Comparison of ENCODE assay signal across 21 cellular contexts in the genomic region with DNA sequence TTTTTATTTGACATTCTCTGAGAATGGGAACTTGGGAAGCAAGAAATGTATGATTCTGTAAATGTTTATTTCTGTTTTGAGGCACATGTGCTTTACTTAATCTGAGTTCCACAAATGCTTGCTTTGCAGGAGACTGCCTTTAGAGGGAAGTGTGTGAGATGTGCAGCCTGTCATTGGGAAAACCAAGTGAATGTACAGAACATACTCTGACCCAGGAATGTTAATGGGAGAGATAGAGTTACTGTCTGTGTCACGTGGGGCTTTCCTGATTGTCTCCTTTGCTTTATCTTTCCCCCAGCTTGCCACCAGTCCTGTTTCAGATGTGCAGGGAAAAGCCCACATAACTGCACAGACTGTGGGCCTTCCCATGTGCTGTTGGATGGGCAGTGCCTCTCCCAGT.
DNase-seq lines count a peak whose midpoint lies in the region; ATAC-seq, FAIRE-seq and TF ChIP-seq lines count a peak whose summit lies in the region.
"Had no signal": no experiment of that assay in that cellular context is flagged by ENCODE, and none has a peak within 500 bp of the region (broad histone marks: within the 10 kb centered on the region; RNA-seq: fewer than 3 reads in every experiment).

No MANE protein-coding gene starts in this region.

- H3K4me3 Mint-ChIP-seq in activated CD8-positive, alpha-beta T cell treated with anti-CD3 and anti-CD28 coated beads for 36 hours = no peak overlapping the region

- no peaks in the 10 kb centered on the region for H3K9me3 ChIP-seq in SK-N-SH

- POLR2A ChIA-PET in SK-N-SH (lab: Yijun Ruan, JAX) = interaction anchor here (1.1 kb wide), 1 partner anchor 9 kb away, joined by 3 read pairs; no protein-coding TSS in a partner anchor
- POLR2A ChIA-PET in activated CD8-positive, alpha-beta T cell treated with anti-CD3 and anti-CD28 coated beads for 36 hours (lab: Charles Lee) = no interaction called here

- peak overlapping the region; percentile 68 for H2BK5ac ChIP-seq in mesendoderm (ENCODE audit: low read length)

- no peaks in the 10 kb centered on the region for H3K36me3 Mint-ChIP-seq in activated CD8-positive, alpha-beta T cell treated with anti-CD3 and anti-CD28 coated beads for 36 hours (ENCODE audit: low read depth)

- intact Hi-C loops in lower leg skin (cut with DNase I; ENCODE audit: low total_unique reads) = no loop called here
- intact Hi-C loops in activated CD8-positive, alpha-beta T cell treated with anti-CD3 and anti-CD28 coated beads for 36 hours (cut with micrococcal nuclease) = no loop called here

- DNase-seq in SK-N-SH (no peak), bronchial epithelial cell (ENCODE audit: low read depth) (no peak), mesendoderm (no peak), lower leg skin (ENCODE audit: low spot score in 2 of 2) (no peak)
- no peak for DNase-seq in activated CD8-positive, alpha-beta T cell treated with anti-CD3 and anti-CD28 coated beads for 36 hours
- DNase-seq: DMS 273 treated with DMSO at 0.1 percent for 48 hours, DND-41, GDM1, KBM-7, MV-4-11, NCI-H187, NCI-H345, NCI-H524 treated with DMSO at 0.1 percent for 48 hours, PC-3, SIG-M5 had no signal

- no peak for TF ChIP-seq EP300 in SK-N-SH (IDR thresholded peaks at IDR 0.05; ENCODE audit: borderline replicate concordance in 1 of 2, low read depth in 1 of 2, low read length in 1 of 2)

- H2AK5ac ChIP-seq in mesendoderm (ENCODE audit: low read length) = peak overlapping the region; percentile 13

- H3K79me2 ChIP-seq in SK-N-SH (ENCODE audit: insufficient read depth) (no peaks in the 10 kb centered on the region), mesendoderm (ENCODE audit: control insufficient read depth, insufficient read depth, low read length) (no peaks in the 10 kb centered on the region)

- H4K20me1 ChIP-seq in SK-N-SH (ENCODE audit: insufficient read depth) = no peaks in the 10 kb centered on the region

- TF ChIP-seq CTCF in SK-N-SH (IDR thresholded peaks at IDR 0.05) (no peak), bronchial epithelial cell (IDR thresholded peaks at IDR 0.05; ENCODE audit: insufficient read depth, low read length, severe bottlenecking) (no peak), lower leg skin (IDR thresholded peaks at IDR 0.05) (no peak)
- no peak for TF ChIP-seq CTCF in activated CD8-positive, alpha-beta T cell treated with anti-CD3 and anti-CD28 coated beads for 36 hours (IDR thresholded peaks at IDR 0.05)

- H2BK120ac ChIP-seq in mesendoderm (ENCODE audit: low read depth, low read length) = no peak overlapping the region

- FAIRE-seq in bronchial epithelial cell (lab: Jason Lieb, UNC) = peak; percentile 85

- no peak overlapping the region for H4K5ac ChIP-seq in mesendoderm (ENCODE audit: low read length)

- H3K27me3 ChIP-seq in SK-N-SH (ENCODE audit: insufficient read depth) = no peaks in the 10 kb centered on the region
- no peaks in the 10 kb centered on the region for H3K27me3 ChIP-seq in bronchial epithelial cell (ENCODE audit: control insufficient read depth, insufficient read depth, low read length)
- no peaks in the 10 kb centered on the region for H3K27me3 ChIP-seq in mesendoderm (ENCODE audit: insufficient read depth, low read length, poor library complexity)

- H3K36me3 ChIP-seq in SK-N-SH (replicated peaks in 1 of 2; ENCODE audit: control insufficient read depth in 1 of 2, insufficient read depth in 2 of 2, low read length in 1 of 2) (peaks cover 8 to 9% of the 10 kb centered on the region in 2 experiments), bronchial epithelial cell (ENCODE audit: control insufficient read depth, insufficient read depth, low read length) (no peaks in the 10 kb centered on the region), mesendoderm (ENCODE audit: control insufficient read depth, insufficient read depth, low read length) (no peaks in the 10 kb centered on the region)

- no peak for TF ChIP-seq RAD21 in SK-N-SH (IDR thresholded peaks at IDR 0.05; ENCODE audit: low read length)

- ATAC-seq in SK-N-SH treated with all-trans-retinoic acid at 6 μM for 48 hours (peak; percentile 58), GM19351 (IDR thresholded peaks at IDR 0.05; ENCODE audit: unreplicated experiment) (no peak), GM21723 (IDR thresholded peaks at IDR 0.05; ENCODE audit: unreplicated experiment) (no peak)
- ATAC-seq in activated CD8-positive, alpha-beta T cell treated with anti-CD3 and anti-CD28 coated beads for 36 hours = no peak
- ATAC-seq: HCT116, PC-3 had no signal

- H3K4me3 ChIP-seq in SK-N-SH (ENCODE audit: low read depth in 2 of 2, low read length in 1 of 2) (no peak overlapping the region), bronchial epithelial cell (ENCODE audit: low read depth, low read length) (no peak overlapping the region), mesendoderm (ENCODE audit: low read length) (no peak overlapping the region), lower leg skin (ENCODE audit: low read depth, poor library complexity, severe bottlenecking) (no peak overlapping the region)

- peak overlapping the region; percentile 62 for H3K4ac ChIP-seq in mesendoderm (ENCODE audit: low read depth, low read length)

- CTCF ChIA-PET in SK-N-SH (lab: Yijun Ruan, JAX) = interaction anchor here (0.9 to 1.5 kb wide), 3 partner anchors 14 to 274 kb away, joined by 3 to 4 read pairs (median 3); no protein-coding TSS in a partner anchor
- CTCF ChIA-PET in activated CD8-positive, alpha-beta T cell treated with anti-CD3 and anti-CD28 coated beads for 36 hours (lab: Charles Lee) = no interaction called here

- H3K4me2 ChIP-seq in SK-N-SH (no peak overlapping the region), mesendoderm (ENCODE audit: low read length) (no peak overlapping the region)

- no peak overlapping the region for H2AFZ ChIP-seq in SK-N-SH (ENCODE audit: low read depth)

- no peak for TF ChIP-seq POLR2A in lower leg skin (IDR thresholded peaks at IDR 0.05)

- H2BK15ac ChIP-seq in mesendoderm (replicated peaks; ENCODE audit: low read depth) = no peak overlapping the region

- peak overlapping the region; percentile 53 for H3K56ac ChIP-seq in mesendoderm (ENCODE audit: low read length)

- no peaks in the 10 kb centered on the region for H3K9me2 ChIP-seq in SK-N-SH

- no peak overlapping the region for H4K8ac ChIP-seq in mesendoderm (ENCODE audit: low read depth, low read length)

- no CpG with 5 or more reads among the region's 1 CpG for WGBS in SK-N-SH (ENCODE audit: low lambda C conversion rate)
- WGBS in mesendoderm (ENCODE audit: extremely low coverage, insufficient coverage, low lambda C conversion rate) = no CpG with 5 or more reads among the region's 1 CpG
- WGBS in lower leg skin, 2 donors = 54 to 84% methylated on average over 1 of the region's 1 CpG

- no peaks in the 10 kb centered on the region for H3K4me1 Mint-ChIP-seq in activated CD8-positive, alpha-beta T cell treated with anti-CD3 and anti-CD28 coated beads for 36 hours (ENCODE audit: low read depth)

- no peaks in the 10 kb centered on the region for H3K79me1 ChIP-seq in mesendoderm (ENCODE audit: low read length)

- H3K27ac ChIP-seq in SK-N-SH (ENCODE audit: low read depth in 2 of 2, low read length in 1 of 2) (no peak overlapping the region), mesendoderm (ENCODE audit: low read depth, low read length) (no peak overlapping the region)
- H3K27ac ChIP-seq: 22Rv1, RWPE1 had no signal

- H3K9ac ChIP-seq in SK-N-SH = no peak overlapping the region
- H3K9ac ChIP-seq in mesendoderm (ENCODE audit: low read length) = no peak overlapping the region

- H3K4me1 ChIP-seq in SK-N-SH (ENCODE audit: control insufficient read depth in 1 of 2, insufficient read depth in 2 of 2, low read depth in 1 of 2, low read length in 1 of 2) = peaks cover 0 to 11% of the 10 kb centered on the region in 2 experiments; a peak in 2 of 4 replicates
- H3K4me1 ChIP-seq in mesendoderm (ENCODE audit: control insufficient read depth, low read depth, low read length) = peaks cover 27% of the 10 kb centered on the region

- no peaks in the 10 kb centered on the region for H3K9me3 Mint-ChIP-seq in activated CD8-positive, alpha-beta T cell treated with anti-CD3 and anti-CD28 coated beads for 36 hours

- H3K27ac Mint-ChIP-seq in activated CD8-positive, alpha-beta T cell treated with anti-CD3 and anti-CD28 coated beads for 36 hours = no peak overlapping the region

- H3K27me3 Mint-ChIP-seq in activated CD8-positive, alpha-beta T cell treated with anti-CD3 and anti-CD28 coated beads for 36 hours = peaks cover 4% of the 10 kb centered on the region

- H3K18ac ChIP-seq in mesendoderm (ENCODE audit: low read length) = no peak overlapping the region

- H3K23ac ChIP-seq in mesendoderm (ENCODE audit: low read length) = no peak overlapping the region

- H3F3A ChIP-seq in SK-N-SH (replicated peaks; ENCODE audit: insufficient read depth) = no peaks in the 10 kb centered on the region

TF ChIP-seq in SK-N-SH treated with all-trans-retinoic acid at 6 μM for 48 hours, 23 proteins besides CTCF, POLR2A, EP300 and RAD21 (continues in another document):
- TF ChIP-seq ZNF565 (CRISPR knock-in tag; conservative IDR thresholded peaks at IDR 0.05; ENCODE audit: low read depth) (no peak), PPARA (CRISPR knock-in tag; IDR thresholded peaks at IDR 0.05; ENCODE audit: borderline replicate concordance) (no peak)

TF ChIP-seq in SK-N-SH, 30 proteins besides CTCF, POLR2A, EP300 and RAD21 (continues in another document):
- no peak for TF ChIP-seq EZH2phosphoT487 (IDR thresholded peaks at IDR 0.05; ENCODE audit: borderline replicate concordance, low read depth)
- no peak for TF ChIP-seq RFX5 (IDR thresholded peaks at IDR 0.05; ENCODE audit: low read length)
